ENCODE assay signal across 8 cellular contexts in genomic region chr4:123832173-123833026, GRCh38.
DNase-seq lines count a peak whose midpoint lies in the region; ATAC-seq, FAIRE-seq and TF ChIP-seq lines count a peak whose summit lies in the region.
"Had no signal": no experiment of that assay in that cellular context is flagged by ENCODE, and none has a peak within 500 bp of the region (broad histone marks: within the 10 kb centered on the region; RNA-seq: fewer than 3 reads in every experiment).

No MANE protein-coding gene starts in this region.

- dilution Hi-C loops in endothelial cell of umbilical vein (cut with MboI; ENCODE audit: extremely low pct_ligation_motif_present, low sequenced_read_pairs): no loop called here

- no peak overlapping the region for H3K18ac ChIP-seq in mesendoderm (ENCODE audit: low read length)

- H3K4me3 ChIP-seq in OCI-LY3 (ENCODE audit: low read length) (no peak overlapping the region), endothelial cell of umbilical vein (replicated peaks in 1 of 3; ENCODE audit: insufficient read depth in 1 of 3, low read depth in 1 of 3, low read length in 3 of 3) (no peak overlapping the region), mesendoderm (ENCODE audit: low read length) (no peak overlapping the region), uterus (no peak overlapping the region)

- H3K9me3 Mint-ChIP-seq in activated CD8-positive, alpha-beta memory T cell treated with anti-CD3 and anti-CD28 coated beads, Interleukin-2, amount 10 ng/mL, durations not matched to agents 7 days and 5 days (ENCODE audit: low read depth): no peaks in the 10 kb centered on the region

- H3K27ac ChIP-seq in OCI-LY3 (ENCODE audit: low read length) (no peak overlapping the region), endothelial cell of umbilical vein (ENCODE audit: insufficient read depth, low read depth, low read length) (peak overlapping the region; percentile 93), mesendoderm (ENCODE audit: low read depth, low read length) (no peak overlapping the region), uterus (peak overlapping the region; percentile 35 to 36)

- no peak overlapping the region for H4K8ac ChIP-seq in mesendoderm (ENCODE audit: low read depth, low read length)

- H3K27ac Mint-ChIP-seq in activated CD8-positive, alpha-beta memory T cell treated with anti-CD3 and anti-CD28 coated beads, Interleukin-2, amount 10 ng/mL, durations not matched to agents 7 days and 5 days: no peak overlapping the region

- H3K4me1 Mint-ChIP-seq in activated CD8-positive, alpha-beta memory T cell treated with anti-CD3 and anti-CD28 coated beads, Interleukin-2, amount 10 ng/mL, durations not matched to agents 7 days and 5 days: no peaks in the 10 kb centered on the region

- no peak overlapping the region for H2AK5ac ChIP-seq in mesendoderm (ENCODE audit: low read length)

- H2BK15ac ChIP-seq in mesendoderm (replicated peaks; ENCODE audit: low read depth): no peak overlapping the region

- no peak overlapping the region for H3K23ac ChIP-seq in mesendoderm (ENCODE audit: low read length)

- intact Hi-C loops in endothelial cell of umbilical vein (cut with micrococcal nuclease) (loop anchor here (1.0 to 2.0 kb wide), 13 partner anchors 58 to 705 kb away; no protein-coding TSS in a partner anchor), uterus (cut with DNase I; ENCODE audit: low total_unique reads) (no loop called here)

- no peaks in the 10 kb centered on the region for H3K27me3 ChIP-seq in OCI-LY3 (ENCODE audit: low read depth, low read length)
- H3K27me3 ChIP-seq in endothelial cell of umbilical vein (ENCODE audit: control insufficient read depth in 2 of 2, insufficient read depth in 2 of 2, low read length in 2 of 2): no peaks in the 10 kb centered on the region
- no peaks in the 10 kb centered on the region for H3K27me3 ChIP-seq in mesendoderm (ENCODE audit: insufficient read depth, low read length, poor library complexity)
- no peaks in the 10 kb centered on the region for H3K27me3 ChIP-seq in uterus

- BruUV-seq in endothelial cell of umbilical vein (replicated peaks; lab: Mats Ljungman, UMichigan): no TSS peak

- no peak overlapping the region for H4K5ac ChIP-seq in mesendoderm (ENCODE audit: low read length)

- CTCF ChIA-PET in endothelial cell of umbilical vein (lab: Charles Lee): interaction anchor here (0.9 to 2.2 kb wide), 4 partner anchors 25 to 281 kb away, joined by 3 to 9 read pairs (median 3); no protein-coding TSS in a partner anchor
- CTCF ChIA-PET in activated CD8-positive, alpha-beta memory T cell treated with anti-CD3 and anti-CD28 coated beads, Interleukin-2, amount 10 ng/mL, durations not matched to agents 7 days and 5 days (lab: Charles Lee): no interaction called here

- FAIRE-seq in endothelial cell of umbilical vein (lab: Jason Lieb, UNC): peak; percentile 76

- TF ChIP-seq POLR2A in endothelial cell of umbilical vein (IDR thresholded peaks at IDR 0.05; ENCODE audit: low read depth, low read length) (peak; percentile 24), uterus (IDR thresholded peaks at IDR 0.05) (no peak)

- no peak overlapping the region for H3K56ac ChIP-seq in mesendoderm (ENCODE audit: low read length)

- H3K4me1 ChIP-seq in OCI-LY3 (ENCODE audit: low read length): peaks cover 6% of the 10 kb centered on the region
- H3K4me1 ChIP-seq in endothelial cell of umbilical vein (ENCODE audit: control insufficient read depth, extremely low read depth, insufficient read depth, low read length): peaks cover 38% of the 10 kb centered on the region
- no peaks in the 10 kb centered on the region for H3K4me1 ChIP-seq in mesendoderm (ENCODE audit: control insufficient read depth, low read depth, low read length)
- no peaks in the 10 kb centered on the region for H3K4me1 ChIP-seq in uterus

- peaks cover 6% of the 10 kb centered on the region for H3K27me3 Mint-ChIP-seq in activated CD8-positive, alpha-beta memory T cell treated with anti-CD3 and anti-CD28 coated beads, Interleukin-2, amount 10 ng/mL, durations not matched to agents 7 days and 5 days

- no peak overlapping the region for H2AFZ ChIP-seq in OCI-LY3 (ENCODE audit: low read depth, low read length)
- H2AFZ ChIP-seq in endothelial cell of umbilical vein (ENCODE audit: low read depth, low read length): no peak overlapping the region

- TF ChIP-seq CTCF in OCI-LY3 (IDR thresholded peaks at IDR 0.05; ENCODE audit: low read depth, low read length): no peak
- TF ChIP-seq CTCF in endothelial cell of umbilical vein (IDR thresholded peaks at IDR 0.05; ENCODE audit: extremely low read depth in 1 of 2, insufficient read depth in 1 of 2, low read depth in 1 of 2, low read length in 2 of 2): no peak
- TF ChIP-seq CTCF in uterus (IDR thresholded peaks at IDR 0.05): no peak

- no peak overlapping the region for H3K4me3 Mint-ChIP-seq in activated CD8-positive, alpha-beta memory T cell treated with anti-CD3 and anti-CD28 coated beads, Interleukin-2, amount 10 ng/mL, durations not matched to agents 7 days and 5 days

- no peaks in the 10 kb centered on the region for H3K36me3 Mint-ChIP-seq in activated CD8-positive, alpha-beta memory T cell treated with anti-CD3 and anti-CD28 coated beads, Interleukin-2, amount 10 ng/mL, durations not matched to agents 7 days and 5 days

- no CpG with 5 or more reads among the region's 7 CpGs for WGBS in mesendoderm (ENCODE audit: extremely low coverage, insufficient coverage, low lambda C conversion rate)

- H3K4ac ChIP-seq in mesendoderm (ENCODE audit: low read depth, low read length): no peak overlapping the region

- H2BK120ac ChIP-seq in mesendoderm (ENCODE audit: low read depth, low read length): no peak overlapping the region

- H2BK5ac ChIP-seq in mesendoderm (ENCODE audit: low read length): no peak overlapping the region

- ATAC-seq in HG02798 (IDR thresholded peaks at IDR 0.05; ENCODE audit: poor library complexity, unreplicated experiment) (no peak), HG02938 (IDR thresholded peaks at IDR 0.05; ENCODE audit: unreplicated experiment) (no peak)
- no peak for ATAC-seq in activated CD8-positive, alpha-beta memory T cell treated with anti-CD3 and anti-CD28 coated beads, Interleukin-2, amount 10 ng/mL, durations not matched to agents 7 days and 5 days

- peak overlapping the region; percentile 5; the same call in 1 of the 2 replicates for H3K4me2 ChIP-seq in OCI-LY3 (ENCODE audit: low read length)
- H3K4me2 ChIP-seq in endothelial cell of umbilical vein (ENCODE audit: insufficient read depth, low read length): peak overlapping the region; percentile 56
- no peak overlapping the region for H3K4me2 ChIP-seq in mesendoderm (ENCODE audit: low read length)

- POLR2A ChIA-PET in endothelial cell of umbilical vein (lab: Charles Lee): no interaction called here

- H3K36me3 ChIP-seq in OCI-LY3 (replicated peaks; ENCODE audit: low read depth, low read length) (no peaks in the 10 kb centered on the region), endothelial cell of umbilical vein (ENCODE audit: control insufficient read depth in 2 of 2, extremely low read depth in 1 of 2, insufficient read depth in 2 of 2, low read length in 2 of 2) (no peaks in the 10 kb centered on the region), mesendoderm (ENCODE audit: control insufficient read depth, insufficient read depth, low read length) (no peaks in the 10 kb centered on the region), uterus (no peaks in the 10 kb centered on the region)

- no peaks in the 10 kb centered on the region for H3K79me2 ChIP-seq in OCI-LY3 (ENCODE audit: low read length)
- H3K79me2 ChIP-seq in endothelial cell of umbilical vein (ENCODE audit: control insufficient read depth, insufficient read depth, low read length): no peaks in the 10 kb centered on the region
- no peaks in the 10 kb centered on the region for H3K79me2 ChIP-seq in mesendoderm (ENCODE audit: control insufficient read depth, insufficient read depth, low read length)

- DNase-seq in endothelial cell of umbilical vein (ENCODE audit: low read depth, low spot score) (peak; percentile 86), mesendoderm (peak; percentile 30), uterus (peak; percentile 30 to 49)
- DNase-seq in activated CD8-positive, alpha-beta memory T cell treated with anti-CD3 and anti-CD28 coated beads, Interleukin-2, amount 10 ng/mL, durations not matched to agents 7 days and 5 days: no peak
- DNase-seq: NCI-H1048 had no signal

- H3K9ac ChIP-seq in OCI-LY3 (ENCODE audit: low read length) (no peak overlapping the region), endothelial cell of umbilical vein (replicated peaks; ENCODE audit: extremely low read depth, insufficient read depth, low read length) (peak overlapping the region; percentile 77), mesendoderm (ENCODE audit: low read length) (no peak overlapping the region)

- no peaks in the 10 kb centered on the region for H4K20me1 ChIP-seq in OCI-LY3 (ENCODE audit: insufficient read depth, low read length)
- H4K20me1 ChIP-seq in endothelial cell of umbilical vein (replicated peaks; ENCODE audit: control insufficient read depth, extremely low read depth, insufficient read depth, low read length): no peaks in the 10 kb centered on the region

- H3K9me3 ChIP-seq in OCI-LY3 (ENCODE audit: insufficient read depth, low read length): no peaks in the 10 kb centered on the region
- no peaks in the 10 kb centered on the region for H3K9me3 ChIP-seq in endothelial cell of umbilical vein (replicated peaks; ENCODE audit: control insufficient read depth, insufficient read depth, low read length)
- no peaks in the 10 kb centered on the region for H3K9me3 ChIP-seq in uterus

- no peaks in the 10 kb centered on the region for H3K9me1 ChIP-seq in endothelial cell of umbilical vein (replicated peaks; ENCODE audit: control insufficient read depth, extremely low read depth, insufficient read depth, low read length)

- no peaks in the 10 kb centered on the region for H3K79me1 ChIP-seq in mesendoderm (ENCODE audit: low read length)

TF ChIP-seq in endothelial cell of umbilical vein, 7 proteins besides CTCF, POLR2A, EP300 and RAD21:
- TF ChIP-seq JUN (IDR thresholded peaks at IDR 0.05; ENCODE audit: borderline replicate concordance, insufficient read depth, insufficient read length, low read depth) (peak; percentile 72), EZH2 (IDR thresholded peaks at IDR 0.05; ENCODE audit: borderline replicate concordance, low read depth, low read length, severe bottlenecking) (no peak), MAX (IDR thresholded peaks at IDR 0.05; ENCODE audit: insufficient read depth, insufficient read length) (no peak), FOS (IDR thresholded peaks at IDR 0.05; ENCODE audit: borderline replicate concordance, insufficient read depth, low read length) (peak; percentile 66), POLR2AphosphoS5 (IDR thresholded peaks at IDR 0.05; ENCODE audit: insufficient read depth, low read depth, low read length) (peak; percentile 49), GATA2 (IDR thresholded peaks at IDR 0.05; ENCODE audit: insufficient read depth, insufficient read length, low read depth, low read length) (peak; percentile 84), MYC (IDR thresholded peaks at IDR 0.05; ENCODE audit: low read depth, low read length) (peak; percentile 32)

Comparison
In these comparisons a context has a peak if more than half of its experiments do, and no peak if none do; other contexts are left out.
1. H3K27ac ChIP-seq: peak in endothelial cell of umbilical vein (single experiment) and uterus (2 of 2); none in OCI-LY3 (single experiment) and mesendoderm (single experiment).